26 cellular contexts compared by ENCODE assay signal in the genomic region with DNA sequence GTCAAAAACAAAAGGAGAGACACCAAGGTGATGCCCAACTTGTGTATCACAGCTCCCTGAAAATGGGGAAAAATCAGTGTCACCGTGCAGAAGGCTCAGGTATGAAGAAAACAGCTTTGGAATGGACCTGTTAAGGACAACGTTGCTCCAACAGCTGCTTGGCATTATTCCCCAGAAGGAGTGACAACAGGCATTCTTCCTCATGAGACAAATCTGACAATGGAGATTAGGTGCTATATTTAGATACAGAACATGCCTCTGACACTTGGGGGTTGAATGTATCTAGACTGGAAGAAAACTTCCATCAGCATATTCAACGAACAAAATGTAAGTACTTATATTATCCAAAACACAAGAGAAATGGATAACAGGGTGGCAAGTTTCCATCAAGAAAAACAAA.
"Had no signal": no experiment of that assay in that cellular context is flagged by ENCODE, and none has a peak within 500 bp of the region (broad histone marks: within the 10 kb centered on the region; RNA-seq: fewer than 3 reads in every experiment).

No MANE protein-coding gene starts in this region.

- H3K4me1 ChIP-seq: ascending aorta, foreskin keratinocyte had no signal

- H3K36me3 ChIP-seq: breast epithelium had no signal

- DNase-seq: activated CD4-positive, alpha-beta memory T cell treated with anti-CD3 and anti-CD28 coated beads for 36 hours; activated CD4-positive, alpha-beta T cell treated with anti-CD3 and anti-CD28 coated beads for 36 hours; activated CD4-positive, alpha-beta T cell treated with anti-CD3 and anti-CD28 coated beads, Interleukin-2, amount 10 ng/mL, durations not matched to agents 24 days and 14 days; activated CD4-positive, CD25-positive, alpha-beta regulatory T cell; activated CD4-positive, CD25-positive, alpha-beta regulatory T cell treated with anti-CD3 and anti-CD28 coated beads, Interleukin-2, amount 50 U/mL, for 72 hours; activated CD8-positive, alpha-beta memory T cell treated with anti-CD3 and anti-CD28 coated beads, Interleukin-2, amount 50 U/mL, for 48 hours; activated gamma-delta T cell; activated naive CD4-positive, alpha-beta T cell; activated naive CD4-positive, alpha-beta T cell treated with anti-CD3 and anti-CD28 coated beads, Interleukin-2, amount 10 ng/mL, durations not matched to agents 7 days and 5 days; activated naive CD8-positive, alpha-beta T cell treated with anti-CD3 and anti-CD28 coated beads, Interleukin-2, amount 10 ng/mL, durations not matched to agents 7 days and 5 days; activated T-cell treated with anti-CD3 and anti-CD28 coated beads for 4 hours; activated T-cell treated with anti-CD3 and anti-CD28 coated beads, Interleukin-2, amount 50 U/mL, for 24 hours; activated T-cell treated with anti-CD3 and anti-CD28 coated beads, Interleukin-2, amount 50 U/mL, for 72 hours; caudate nucleus; cortex of kidney; dermis blood vessel endothelial cell; effector CD4-positive, alpha-beta T cell; effector memory CD8-positive, alpha-beta T cell; erythroblast; foreskin keratinocyte; T-helper 2 cell had no signal

- H3K9me3 ChIP-seq: ascending aorta, breast epithelium, esophagus muscularis mucosa, gastroesophageal sphincter had no signal

- ATAC-seq: activated CD4-positive, alpha-beta T cell treated with anti-CD3 and anti-CD28 coated beads for 36 hours; activated naive CD4-positive, alpha-beta T cell treated with anti-CD3 and anti-CD28 coated beads, Interleukin-2, amount 50 U/mL, for 72 hours; activated T-cell treated with anti-CD3 and anti-CD28 coated beads, Interleukin-2, amount 50 U/mL, for 72 hours; effector memory CD8-positive, alpha-beta T cell; foreskin keratinocyte; gastroesophageal sphincter had no signal

- H3K4me3 ChIP-seq: ascending aorta, breast epithelium, esophagus muscularis mucosa, gastroesophageal sphincter had no signal

- H3K27me3 ChIP-seq: ascending aorta, breast epithelium, esophagus muscularis mucosa, foreskin keratinocyte, gastroesophageal sphincter had no signal

- H3K27ac ChIP-seq: ascending aorta, breast epithelium, esophagus muscularis mucosa, foreskin keratinocyte, gastroesophageal sphincter had no signal
